Comparison of ENCODE assay signal across 15 cellular contexts in genomic region chr16:51474414-51475091, GRCh38.
DNase-seq lines count a peak whose midpoint lies in the region; ATAC-seq and TF ChIP-seq lines count a peak whose summit lies in the region.
"Had no signal": no experiment of that assay in that cellular context is flagged by ENCODE, and none has a peak within 500 bp of the region (broad histone marks: within the 10 kb centered on the region; RNA-seq: fewer than 3 reads in every experiment).

No MANE protein-coding gene starts in this region.

- ATAC-seq in WTC11 (no peak), HG02759 (IDR thresholded peaks at IDR 0.05; ENCODE audit: unreplicated experiment) (no peak), HG03175 (IDR thresholded peaks at IDR 0.05; ENCODE audit: unreplicated experiment) (no peak)
- ATAC-seq: CD8-positive, alpha-beta T cell had no signal

- H3K27ac ChIP-seq in H9 (ENCODE audit: insufficient read length, low read depth, low read length), result no peak overlapping the region
- no peak overlapping the region for H3K27ac ChIP-seq in OCI-LY7 (ENCODE audit: low read depth, low read length, poor library complexity, severe bottlenecking)
- H3K27ac ChIP-seq: BLaER1 treated with 17β-estradiol and CSF1 and Interleukin-3, amounts not matched to agents 10 nM and 100 nM had no signal

- no peak overlapping the region for H3K27ac Mint-ChIP-seq in H9
- no peak overlapping the region for H3K27ac Mint-ChIP-seq in WTC11
- no peak overlapping the region for H3K27ac Mint-ChIP-seq in mesothelial cell of epicardium
- H3K27ac Mint-ChIP-seq: B cell; CD8-positive, alpha-beta T cell; IgD-negative memory B cell had no signal

- H3K9me3 ChIP-seq in H9 (ENCODE audit: control insufficient read depth, low read depth, low read length) (no peaks in the 10 kb centered on the region), OCI-LY7 (ENCODE audit: low read length) (no peaks in the 10 kb centered on the region)
- H3K9me3 ChIP-seq: BLaER1 treated with 17β-estradiol and CSF1 and Interleukin-3, amounts not matched to agents 10 nM and 100 nM had no signal

- H3K14ac ChIP-seq in H9 (ENCODE audit: insufficient read depth, low read length), result no peak overlapping the region

- TF ChIP-seq CTCF in H9 (conservative IDR thresholded peaks at IDR 0.05) (peak; percentile 38), WTC11 (IDR thresholded peaks at IDR 0.05) (no peak), epithelial cell of proximal tubule (conservative IDR thresholded peaks at IDR 0.05; ENCODE audit: low read depth, low read length) (peak; percentile 14), mesothelial cell of epicardium (IDR thresholded peaks at IDR 0.05; ENCODE audit: unreplicated experiment) (peak; percentile 24), OCI-LY7 (conservative IDR thresholded peaks at IDR 0.05; ENCODE audit: low read length) (no peak)

- H2AK5ac ChIP-seq in H9 (ENCODE audit: insufficient read length, low read length), result no peak overlapping the region

- H2BK20ac ChIP-seq in H9 (ENCODE audit: low read depth, low read length, poor library complexity, severe bottlenecking), result no peak overlapping the region

- H2BK15ac ChIP-seq in H9 (ENCODE audit: low read depth, low read length), result no peak overlapping the region

- no peak overlapping the region for H3K56ac ChIP-seq in H9 (ENCODE audit: insufficient read length, low read depth, low read length)

- H3K9me3 Mint-ChIP-seq in H9, result peaks cover 2 to 3% of the 10 kb centered on the region in 2 experiments; a peak in 3 of 5 replicates
- peaks cover 5% of the 10 kb centered on the region for H3K9me3 Mint-ChIP-seq in WTC11
- no peaks in the 10 kb centered on the region for H3K9me3 Mint-ChIP-seq in mesothelial cell of epicardium

- no peak overlapping the region for H3K18ac ChIP-seq in H9 (ENCODE audit: insufficient read length, low read depth, low read length)

- no peak overlapping the region for H3K4ac ChIP-seq in H9 (ENCODE audit: low read depth, low read length)

- DNase-seq in H9 (no peak), WTC11 (ENCODE audit: low spot score) (no peak), epithelial cell of proximal tubule (ENCODE audit: low read depth) (no peak), mesothelial cell of epicardium (ENCODE audit: low spot score in 2 of 2, unreplicated experiment in 2 of 2) (no peak), OCI-LY7 (ENCODE audit: low spot score) (no peak)
- DNase-seq: Calu3; CD8-positive, alpha-beta T cell; DMS79 treated with DMSO at 0.1 percent for 48 hours; GF-D8 had no signal

- H3K4me1 ChIP-seq in H9 (ENCODE audit: insufficient read depth, low read length), result no peaks in the 10 kb centered on the region
- no peaks in the 10 kb centered on the region for H3K4me1 ChIP-seq in OCI-LY7 (ENCODE audit: insufficient read depth, low read length, poor library complexity, severe bottlenecking)
- H3K4me1 ChIP-seq: BLaER1 treated with 17β-estradiol and CSF1 and Interleukin-3, amounts not matched to agents 10 nM and 100 nM; HAP-1 had no signal

- H3K36me3 ChIP-seq in OCI-LY7 (ENCODE audit: insufficient read depth, low read length), result no peaks in the 10 kb centered on the region
- H3K36me3 ChIP-seq: BLaER1 treated with 17β-estradiol and CSF1 and Interleukin-3, amounts not matched to agents 10 nM and 100 nM; HAP-1 had no signal

- WGBS in H9 (ENCODE audit: extremely low coverage, insufficient read length, low lambda C conversion rate), result no CpG with 5 or more reads among the region's 1 CpG

- no peak overlapping the region for H3K9ac ChIP-seq in H9 (ENCODE audit: extremely low read depth, insufficient read length, low read length)
- H3K9ac ChIP-seq: BLaER1 treated with 17β-estradiol and CSF1 and Interleukin-3, amounts not matched to agents 10 nM and 100 nM had no signal

- H2BK120ac ChIP-seq in H9 (ENCODE audit: low read depth, low read length, poor library complexity, severe bottlenecking), result no peak overlapping the region

- H3K27me3 Mint-ChIP-seq in H9 (ENCODE audit: low read depth), result no peaks in the 10 kb centered on the region
- H3K27me3 Mint-ChIP-seq in WTC11 (ENCODE audit: low read depth), result no peaks in the 10 kb centered on the region
- no peaks in the 10 kb centered on the region for H3K27me3 Mint-ChIP-seq in mesothelial cell of epicardium (ENCODE audit: low read depth)
- H3K27me3 Mint-ChIP-seq: B cell, IgD-negative memory B cell had no signal

- no peak overlapping the region for H2BK12ac ChIP-seq in H9 (ENCODE audit: insufficient read length, low read depth, low read length)

- CTCF ChIA-PET in WTC11 (lab: Charles Lee), result no interaction called here
- CTCF ChIA-PET in OCI-LY7 (lab: Charles Lee; ENCODE audit: unreplicated experiment), result no interaction called here

- H3K4me3 ChIP-seq in epithelial cell of proximal tubule (ENCODE audit: low read depth, low read length), result no peak overlapping the region
- no peak overlapping the region for H3K4me3 ChIP-seq in OCI-LY7 (ENCODE audit: low read depth, low read length, poor library complexity, severe bottlenecking)
- H3K4me3 ChIP-seq: BLaER1 treated with 17β-estradiol and CSF1 and Interleukin-3, amounts not matched to agents 10 nM and 100 nM; HAP-1 had no signal

- H2BK5ac ChIP-seq in H9 (ENCODE audit: insufficient read length, low read length), result no peak overlapping the region

- H4K8ac ChIP-seq in H9 (replicated peaks; ENCODE audit: insufficient read length, low read depth, low read length), result no peak overlapping the region

- no peak overlapping the region for H2AFZ ChIP-seq in H9 (ENCODE audit: low read length)
- no peak overlapping the region for H2AFZ ChIP-seq in OCI-LY7 (ENCODE audit: low read length)

- H4K91ac ChIP-seq in H9 (ENCODE audit: insufficient read length, low read depth, low read length), result no peak overlapping the region

- BruUV-seq in OCI-LY7 (replicated peaks; lab: Mats Ljungman, UMichigan), result no TSS peak

- H3K9me2 ChIP-seq in OCI-LY7 (ENCODE audit: insufficient read depth, low read length), result no peaks in the 10 kb centered on the region

- intact Hi-C loops in OCI-LY7 (cut with micrococcal nuclease; ENCODE audit: unreplicated experiment), result no loop called here

- H3K36me3 Mint-ChIP-seq in H9 (ENCODE audit: insufficient read depth in 1 of 3, low read depth in 3 of 3), result no peaks in the 10 kb centered on the region
- H3K36me3 Mint-ChIP-seq in WTC11, result no peaks in the 10 kb centered on the region
- H3K36me3 Mint-ChIP-seq in mesothelial cell of epicardium, result no peaks in the 10 kb centered on the region
- H3K36me3 Mint-ChIP-seq: CD8-positive, alpha-beta T cell; IgD-negative memory B cell had no signal

- H3K4me1 Mint-ChIP-seq in H9, result no peaks in the 10 kb centered on the region
- no peaks in the 10 kb centered on the region for H3K4me1 Mint-ChIP-seq in WTC11
- H3K4me1 Mint-ChIP-seq in mesothelial cell of epicardium, result no peaks in the 10 kb centered on the region
- H3K4me1 Mint-ChIP-seq: B cell, IgD-negative memory B cell had no signal

- no peak overlapping the region for H3T11ph ChIP-seq in H9 (ENCODE audit: low read length)

- H3K23ac ChIP-seq in H9 (ENCODE audit: insufficient read length, low read depth, low read length), result no peak overlapping the region

- H3K4me2 ChIP-seq in H9 (ENCODE audit: insufficient read depth, insufficient read length, low read length) (no peak overlapping the region), OCI-LY7 (ENCODE audit: low read length) (no peak overlapping the region)
- H3K4me2 ChIP-seq: BLaER1 treated with 17β-estradiol and CSF1 and Interleukin-3, amounts not matched to agents 10 nM and 100 nM had no signal

- no peaks in the 10 kb centered on the region for H3K23me2 ChIP-seq in H9 (ENCODE audit: insufficient read length, low read depth, low read length, poor library complexity, severe bottlenecking)

- POLR2A ChIA-PET in WTC11 (lab: Charles Lee), result no interaction called here
- POLR2A ChIA-PET in OCI-LY7 (lab: Charles Lee), result interaction anchor here (0.7 kb wide), 1 partner anchor 627 kb away, joined by 4 read pairs; no protein-coding TSS in a partner anchor

- no peaks in the 10 kb centered on the region for H3K79me1 ChIP-seq in H9 (ENCODE audit: insufficient read depth, low read depth, low read length, poor library complexity, severe bottlenecking)

- no peaks in the 10 kb centered on the region for H3K79me2 ChIP-seq in H9 (ENCODE audit: insufficient read depth, low read length)
- no peaks in the 10 kb centered on the region for H3K79me2 ChIP-seq in OCI-LY7 (ENCODE audit: insufficient read depth, low read depth, low read length)

- H3K4me3 Mint-ChIP-seq in H9 (no peak overlapping the region), WTC11 (no peak overlapping the region), mesothelial cell of epicardium (no peak overlapping the region)
- H3K4me3 Mint-ChIP-seq: B cell; CD8-positive, alpha-beta T cell; IgD-negative memory B cell had no signal

- H4K5ac ChIP-seq in H9 (ENCODE audit: insufficient read length, low read depth, low read length), result no peak overlapping the region

- no peaks in the 10 kb centered on the region for H3K27me3 ChIP-seq in H9 (ENCODE audit: insufficient read depth, low read length)
- H3K27me3 ChIP-seq: BLaER1 treated with 17β-estradiol and CSF1 and Interleukin-3, amounts not matched to agents 10 nM and 100 nM had no signal

- no peaks in the 10 kb centered on the region for H4K20me1 ChIP-seq in H9 (ENCODE audit: control insufficient read depth, insufficient read depth, insufficient read length)
- H4K20me1 ChIP-seq in OCI-LY7 (ENCODE audit: insufficient read depth, low read length), result no peaks in the 10 kb centered on the region
- H4K20me1 ChIP-seq: BLaER1 treated with 17β-estradiol and CSF1 and Interleukin-3, amounts not matched to agents 10 nM and 100 nM had no signal

TF ChIP-seq in WTC11, 78 proteins besides CTCF, POLR2A, EP300 and RAD21:
- TF ChIP-seq USF2 (CRISPR knock-in tag; IDR thresholded peaks at IDR 0.05) (no peak), ZNF121 (CRISPR knock-in tag; IDR thresholded peaks at IDR 0.05) (peak; percentile 66; the same call in 1 of the 2 replicates)

Comparison
In these comparisons a context has a peak if more than half of its experiments do, and no peak if none do; other contexts are left out.
1. CTCF ChIP-seq: peak in H9 (single experiment), epithelial cell of proximal tubule (single experiment) and mesothelial cell of epicardium (single experiment); none in WTC11 (single experiment) and OCI-LY7 (single experiment).